1 cellular context compared by ENCODE assay signal in the genomic region with DNA sequence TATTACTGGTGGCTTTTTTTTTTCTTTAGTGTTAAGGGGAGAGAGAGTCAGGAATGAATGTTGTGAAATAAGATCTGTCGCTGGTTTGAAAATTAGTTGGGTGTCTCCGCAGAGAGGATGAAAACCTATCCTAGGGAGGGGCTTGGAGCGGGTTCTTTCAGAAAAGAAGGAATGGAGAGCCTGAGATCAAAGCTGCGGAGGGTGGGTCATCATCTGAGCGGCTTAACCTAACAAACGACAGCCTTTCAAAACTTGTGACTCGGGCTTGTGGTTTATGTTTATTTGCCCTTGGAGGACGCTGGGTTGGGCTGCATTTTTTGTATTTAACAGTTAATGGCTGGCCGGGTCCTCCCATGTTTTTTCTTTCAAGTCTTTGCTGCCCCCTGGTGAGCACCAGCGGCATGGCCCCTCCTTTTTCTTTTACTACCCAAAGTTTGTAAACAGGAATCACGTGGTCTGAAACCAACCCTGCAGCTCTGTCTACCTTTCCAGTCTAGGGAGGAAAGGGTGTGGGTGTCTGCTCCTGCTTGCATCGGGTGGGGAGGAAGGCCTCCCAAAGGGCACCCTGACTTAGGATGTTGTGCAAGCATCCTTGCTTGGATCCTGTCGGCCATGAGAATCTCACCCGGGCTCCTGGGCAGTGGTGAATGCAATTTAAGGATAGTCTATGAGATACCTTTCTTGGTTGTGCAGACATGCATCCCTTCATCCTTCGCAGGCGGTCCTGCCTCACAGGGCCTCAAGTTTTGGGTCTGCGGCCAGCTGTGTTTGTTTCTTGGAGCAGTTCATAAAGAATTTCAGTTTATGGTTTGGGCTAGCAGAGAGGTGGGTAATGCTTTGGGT.
TF ChIP-seq lines count a peak whose summit lies in the region.

No MANE protein-coding gene starts in this region.

TF ChIP-seq in HEK293, 187 proteins besides CTCF, POLR2A, EP300 and RAD21 (continued from another document and continues in another):
- TF ChIP-seq, protein P1, sequence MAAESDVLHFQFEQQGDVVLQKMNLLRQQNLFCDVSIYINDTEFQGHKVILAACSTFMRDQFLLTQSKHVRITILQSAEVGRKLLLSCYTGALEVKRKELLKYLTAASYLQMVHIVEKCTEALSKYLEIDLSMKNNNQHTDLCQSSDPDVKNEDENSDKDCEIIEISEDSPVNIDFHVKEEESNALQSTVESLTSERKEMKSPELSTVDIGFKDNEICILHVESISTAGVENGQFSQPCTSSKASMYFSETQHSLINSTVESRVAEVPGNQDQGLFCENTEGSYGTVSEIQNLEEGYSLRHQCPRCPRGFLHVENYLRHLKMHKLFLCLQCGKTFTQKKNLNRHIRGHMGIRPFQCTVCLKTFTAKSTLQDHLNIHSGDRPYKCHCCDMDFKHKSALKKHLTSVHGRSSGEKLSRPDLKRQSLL (tag by site-specific recombination; IDR thresholded peaks at IDR 0.05), result no peak
- TF ChIP-seq, protein P2, sequence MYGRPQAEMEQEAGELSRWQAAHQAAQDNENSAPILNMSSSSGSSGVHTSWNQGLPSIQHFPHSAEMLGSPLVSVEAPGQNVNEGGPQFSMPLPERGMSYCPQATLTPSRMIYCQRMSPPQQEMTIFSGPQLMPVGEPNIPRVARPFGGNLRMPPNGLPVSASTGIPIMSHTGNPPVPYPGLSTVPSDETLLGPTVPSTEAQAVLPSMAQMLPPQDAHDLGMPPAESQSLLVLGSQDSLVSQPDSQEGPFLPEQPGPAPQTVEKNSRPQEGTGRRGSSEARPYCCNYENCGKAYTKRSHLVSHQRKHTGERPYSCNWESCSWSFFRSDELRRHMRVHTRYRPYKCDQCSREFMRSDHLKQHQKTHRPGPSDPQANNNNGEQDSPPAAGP (tag by site-specific recombination; IDR thresholded peaks at IDR 0.05), result peak; percentile 97
- TF ChIP-seq, protein P3, sequence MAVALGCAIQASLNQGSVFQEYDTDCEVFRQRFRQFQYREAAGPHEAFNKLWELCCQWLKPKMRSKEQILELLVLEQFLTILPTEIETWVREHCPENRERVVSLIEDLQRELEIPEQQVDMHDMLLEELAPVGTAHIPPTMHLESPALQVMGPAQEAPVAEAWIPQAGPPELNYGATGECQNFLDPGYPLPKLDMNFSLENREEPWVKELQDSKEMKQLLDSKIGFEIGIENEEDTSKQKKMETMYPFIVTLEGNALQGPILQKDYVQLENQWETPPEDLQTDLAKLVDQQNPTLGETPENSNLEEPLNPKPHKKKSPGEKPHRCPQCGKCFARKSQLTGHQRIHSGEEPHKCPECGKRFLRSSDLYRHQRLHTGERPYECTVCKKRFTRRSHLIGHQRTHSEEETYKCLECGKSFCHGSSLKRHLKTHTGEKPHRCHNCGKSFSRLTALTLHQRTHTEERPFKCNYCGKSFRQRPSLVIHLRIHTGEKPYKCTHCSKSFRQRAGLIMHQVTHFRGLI (tag by site-specific recombination; IDR thresholded peaks at IDR 0.05), result peak; percentile 99
- TF ChIP-seq ZNF544 (tag by site-specific recombination; IDR thresholded peaks at IDR 0.05) (no peak), ZNF2 (tag by site-specific recombination; IDR thresholded peaks at IDR 0.05) (no peak), KLF9 (tag by site-specific recombination; IDR thresholded peaks at IDR 0.05; ENCODE audit: low read depth) (peak; percentile 56; the same call in 1 of the 2 replicates), ZFP69B (tag by site-specific recombination; IDR thresholded peaks at IDR 0.05) (0 out of 2 replicates have a peak, but pooled peaks have one; percentile 53), ZNF48 (tag by site-specific recombination; IDR thresholded peaks at IDR 0.05) (no peak), GLIS2 (tag by site-specific recombination; IDR thresholded peaks at IDR 0.05) (no peak), ZNF16 (tag by site-specific recombination; IDR thresholded peaks at IDR 0.05; ENCODE audit: low read depth) (no peak), ZNF791 (tag by site-specific recombination; IDR thresholded peaks at IDR 0.05) (no peak), ZNF555 (tag by site-specific recombination; conservative IDR thresholded peaks at IDR 0.05) (no peak), ZNF624 (tag by site-specific recombination; IDR thresholded peaks at IDR 0.05) (no peak; the same call in 1 of the 2 replicates), ZNF549 (tag by site-specific recombination; IDR thresholded peaks at IDR 0.05) (no peak), ZSCAN30 (tag by site-specific recombination; IDR thresholded peaks at IDR 0.05) (peak; percentile 94), ZNF776 (tag by site-specific recombination; IDR thresholded peaks at IDR 0.05; ENCODE audit: borderline replicate concordance) (no peak), KLF10 (tag by site-specific recombination; IDR thresholded peaks at IDR 0.05) (peak; percentile 88), ZNF114 (tag by site-specific recombination; IDR thresholded peaks at IDR 0.05) (no peak), ZNF76 (tag by site-specific recombination; IDR thresholded peaks at IDR 0.05; ENCODE audit: borderline replicate concordance, low read depth) (0 out of 2 replicates have a peak, but pooled peaks have one; percentile 35), ZIC2 (tag by site-specific recombination; IDR thresholded peaks at IDR 0.05) (peak; percentile 63), ZNF37A (tag by site-specific recombination; IDR thresholded peaks at IDR 0.05) (no peak), ZNF843 (tag by site-specific recombination; IDR thresholded peaks at IDR 0.05) (peak; percentile 81), ZFHX2 (tag by site-specific recombination; conservative IDR thresholded peaks at IDR 0.05) (peak; percentile 12; the same call in 1 of the 2 replicates), ZNF174 (tag by site-specific recombination; IDR thresholded peaks at IDR 0.05) (no peak), ZNF394 (tag by site-specific recombination; IDR thresholded peaks at IDR 0.05; ENCODE audit: borderline replicate concordance) (0 out of 2 replicates have a peak, but pooled peaks have one; percentile 27), ZNF341 (tag by site-specific recombination; IDR thresholded peaks at IDR 0.05; ENCODE audit: low read depth) (peak; percentile 77), ZNF654 (tag by site-specific recombination; IDR thresholded peaks at IDR 0.05; ENCODE audit: low read depth) (peak; percentile 81), TRIM28 (IDR thresholded peaks at IDR 0.05; ENCODE audit: borderline replicate concordance, low read length) (peak; percentile 75), ZNF24 (tag by site-specific recombination; IDR thresholded peaks at IDR 0.05) (peak; percentile 70; the same call in 1 of the 2 replicates), BCL11A (tag by site-specific recombination; IDR thresholded peaks at IDR 0.05; ENCODE audit: low read depth) (peak; percentile 63; the same call in 1 of the 2 replicates), ZBTB8A (tag by site-specific recombination; IDR thresholded peaks at IDR 0.05) (peak; percentile 87), SP7 (tag by site-specific recombination; IDR thresholded peaks at IDR 0.05) (peak; percentile 91), ZBTB17 (tag by site-specific recombination; IDR thresholded peaks at IDR 0.05) (peak; percentile 89)
- TF ChIP-seq, protein P4, sequence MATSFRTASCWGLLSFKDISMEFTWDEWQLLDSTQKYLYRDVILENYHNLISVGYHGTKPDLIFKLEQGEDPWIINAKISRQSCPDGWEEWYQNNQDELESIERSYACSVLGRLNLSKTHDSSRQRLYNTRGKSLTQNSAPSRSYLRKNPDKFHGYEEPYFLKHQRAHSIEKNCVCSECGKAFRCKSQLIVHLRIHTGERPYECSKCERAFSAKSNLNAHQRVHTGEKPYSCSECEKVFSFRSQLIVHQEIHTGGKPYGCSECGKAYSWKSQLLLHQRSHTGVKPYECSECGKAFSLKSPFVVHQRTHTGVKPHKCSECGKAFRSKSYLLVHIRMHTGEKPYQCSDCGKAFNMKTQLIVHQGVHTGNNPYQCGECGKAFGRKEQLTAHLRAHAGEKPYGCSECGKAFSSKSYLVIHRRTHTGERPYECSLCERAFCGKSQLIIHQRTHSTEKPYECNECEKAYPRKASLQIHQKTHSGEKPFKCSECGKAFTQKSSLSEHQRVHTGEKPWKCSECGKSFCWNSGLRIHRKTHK (tag by site-specific recombination; IDR thresholded peaks at IDR 0.05), result no peak
- TF ChIP-seq, protein P5, sequence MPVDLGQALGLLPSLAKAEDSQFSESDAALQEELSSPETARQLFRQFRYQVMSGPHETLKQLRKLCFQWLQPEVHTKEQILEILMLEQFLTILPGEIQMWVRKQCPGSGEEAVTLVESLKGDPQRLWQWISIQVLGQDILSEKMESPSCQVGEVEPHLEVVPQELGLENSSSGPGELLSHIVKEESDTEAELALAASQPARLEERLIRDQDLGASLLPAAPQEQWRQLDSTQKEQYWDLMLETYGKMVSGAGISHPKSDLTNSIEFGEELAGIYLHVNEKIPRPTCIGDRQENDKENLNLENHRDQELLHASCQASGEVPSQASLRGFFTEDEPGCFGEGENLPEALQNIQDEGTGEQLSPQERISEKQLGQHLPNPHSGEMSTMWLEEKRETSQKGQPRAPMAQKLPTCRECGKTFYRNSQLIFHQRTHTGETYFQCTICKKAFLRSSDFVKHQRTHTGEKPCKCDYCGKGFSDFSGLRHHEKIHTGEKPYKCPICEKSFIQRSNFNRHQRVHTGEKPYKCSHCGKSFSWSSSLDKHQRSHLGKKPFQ (tag by site-specific recombination; IDR thresholded peaks at IDR 0.05), result no peak
- TF ChIP-seq, protein P6, sequence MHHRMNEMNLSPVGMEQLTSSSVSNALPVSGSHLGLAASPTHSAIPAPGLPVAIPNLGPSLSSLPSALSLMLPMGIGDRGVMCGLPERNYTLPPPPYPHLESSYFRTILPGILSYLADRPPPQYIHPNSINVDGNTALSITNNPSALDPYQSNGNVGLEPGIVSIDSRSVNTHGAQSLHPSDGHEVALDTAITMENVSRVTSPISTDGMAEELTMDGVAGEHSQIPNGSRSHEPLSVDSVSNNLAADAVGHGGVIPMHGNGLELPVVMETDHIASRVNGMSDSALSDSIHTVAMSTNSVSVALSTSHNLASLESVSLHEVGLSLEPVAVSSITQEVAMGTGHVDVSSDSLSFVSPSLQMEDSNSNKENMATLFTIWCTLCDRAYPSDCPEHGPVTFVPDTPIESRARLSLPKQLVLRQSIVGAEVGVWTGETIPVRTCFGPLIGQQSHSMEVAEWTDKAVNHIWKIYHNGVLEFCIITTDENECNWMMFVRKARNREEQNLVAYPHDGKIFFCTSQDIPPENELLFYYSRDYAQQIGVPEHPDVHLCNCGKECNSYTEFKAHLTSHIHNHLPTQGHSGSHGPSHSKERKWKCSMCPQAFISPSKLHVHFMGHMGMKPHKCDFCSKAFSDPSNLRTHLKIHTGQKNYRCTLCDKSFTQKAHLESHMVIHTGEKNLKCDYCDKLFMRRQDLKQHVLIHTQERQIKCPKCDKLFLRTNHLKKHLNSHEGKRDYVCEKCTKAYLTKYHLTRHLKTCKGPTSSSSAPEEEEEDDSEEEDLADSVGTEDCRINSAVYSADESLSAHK (tag by site-specific recombination; IDR thresholded peaks at IDR 0.05), result peak; percentile 63
- TF ChIP-seq, protein P7, sequence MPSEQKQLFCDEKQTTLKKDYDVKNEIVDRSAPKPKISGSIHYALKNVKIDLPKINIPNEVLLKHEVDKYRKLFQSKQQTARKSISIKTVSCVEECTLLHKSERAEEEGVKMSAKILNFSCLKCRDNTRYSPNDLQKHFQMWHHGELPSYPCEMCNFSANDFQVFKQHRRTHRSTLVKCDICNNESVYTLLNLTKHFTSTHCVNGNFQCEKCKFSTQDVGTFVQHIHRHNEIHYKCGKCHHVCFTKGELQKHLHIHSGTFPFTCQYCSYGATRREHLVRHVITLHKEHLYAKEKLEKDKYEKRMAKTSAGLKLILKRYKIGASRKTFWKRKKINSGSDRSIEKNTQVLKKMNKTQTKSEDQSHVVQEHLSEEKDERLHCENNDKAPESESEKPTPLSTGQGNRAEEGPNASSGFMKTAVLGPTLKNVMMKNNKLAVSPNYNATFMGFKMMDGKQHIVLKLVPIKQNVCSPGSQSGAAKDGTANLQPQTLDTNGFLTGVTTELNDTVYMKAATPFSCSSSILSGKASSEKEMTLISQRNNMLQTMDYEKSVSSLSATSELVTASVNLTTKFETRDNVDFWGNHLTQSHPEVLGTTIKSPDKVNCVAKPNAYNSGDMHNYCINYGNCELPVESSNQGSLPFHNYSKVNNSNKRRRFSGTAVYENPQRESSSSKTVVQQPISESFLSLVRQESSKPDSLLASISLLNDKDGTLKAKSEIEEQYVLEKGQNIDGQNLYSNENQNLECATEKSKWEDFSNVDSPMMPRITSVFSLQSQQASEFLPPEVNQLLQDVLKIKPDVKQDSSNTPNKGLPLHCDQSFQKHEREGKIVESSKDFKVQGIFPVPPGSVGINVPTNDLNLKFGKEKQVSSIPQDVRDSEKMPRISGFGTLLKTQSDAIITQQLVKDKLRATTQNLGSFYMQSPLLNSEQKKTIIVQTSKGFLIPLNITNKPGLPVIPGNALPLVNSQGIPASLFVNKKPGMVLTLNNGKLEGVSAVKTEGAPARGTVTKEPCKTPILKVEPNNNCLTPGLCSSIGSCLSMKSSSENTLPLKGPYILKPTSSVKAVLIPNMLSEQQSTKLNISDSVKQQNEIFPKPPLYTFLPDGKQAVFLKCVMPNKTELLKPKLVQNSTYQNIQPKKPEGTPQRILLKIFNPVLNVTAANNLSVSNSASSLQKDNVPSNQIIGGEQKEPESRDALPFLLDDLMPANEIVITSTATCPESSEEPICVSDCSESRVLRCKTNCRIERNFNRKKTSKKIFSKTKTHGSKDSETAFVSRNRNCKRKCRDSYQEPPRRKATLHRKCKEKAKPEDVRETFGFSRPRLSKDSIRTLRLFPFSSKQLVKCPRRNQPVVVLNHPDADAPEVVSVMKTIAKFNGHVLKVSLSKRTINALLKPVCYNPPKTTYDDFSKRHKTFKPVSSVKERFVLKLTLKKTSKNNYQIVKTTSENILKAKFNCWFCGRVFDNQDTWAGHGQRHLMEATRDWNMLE (tag by site-specific recombination; conservative IDR thresholded peaks at IDR 0.05; ENCODE audit: low read depth), result no peak
